Comparison of ENCODE assay signal across 1 cellular context in genomic region chr11:99571094-99571493, GRCh38.
TF ChIP-seq lines count a peak whose summit lies in the region.

No MANE protein-coding gene starts in this region.

TF ChIP-seq in SK-N-SH, 30 proteins besides CTCF, POLR2A, EP300 and RAD21 (continued from another document):
- TF ChIP-seq, protein P1, sequence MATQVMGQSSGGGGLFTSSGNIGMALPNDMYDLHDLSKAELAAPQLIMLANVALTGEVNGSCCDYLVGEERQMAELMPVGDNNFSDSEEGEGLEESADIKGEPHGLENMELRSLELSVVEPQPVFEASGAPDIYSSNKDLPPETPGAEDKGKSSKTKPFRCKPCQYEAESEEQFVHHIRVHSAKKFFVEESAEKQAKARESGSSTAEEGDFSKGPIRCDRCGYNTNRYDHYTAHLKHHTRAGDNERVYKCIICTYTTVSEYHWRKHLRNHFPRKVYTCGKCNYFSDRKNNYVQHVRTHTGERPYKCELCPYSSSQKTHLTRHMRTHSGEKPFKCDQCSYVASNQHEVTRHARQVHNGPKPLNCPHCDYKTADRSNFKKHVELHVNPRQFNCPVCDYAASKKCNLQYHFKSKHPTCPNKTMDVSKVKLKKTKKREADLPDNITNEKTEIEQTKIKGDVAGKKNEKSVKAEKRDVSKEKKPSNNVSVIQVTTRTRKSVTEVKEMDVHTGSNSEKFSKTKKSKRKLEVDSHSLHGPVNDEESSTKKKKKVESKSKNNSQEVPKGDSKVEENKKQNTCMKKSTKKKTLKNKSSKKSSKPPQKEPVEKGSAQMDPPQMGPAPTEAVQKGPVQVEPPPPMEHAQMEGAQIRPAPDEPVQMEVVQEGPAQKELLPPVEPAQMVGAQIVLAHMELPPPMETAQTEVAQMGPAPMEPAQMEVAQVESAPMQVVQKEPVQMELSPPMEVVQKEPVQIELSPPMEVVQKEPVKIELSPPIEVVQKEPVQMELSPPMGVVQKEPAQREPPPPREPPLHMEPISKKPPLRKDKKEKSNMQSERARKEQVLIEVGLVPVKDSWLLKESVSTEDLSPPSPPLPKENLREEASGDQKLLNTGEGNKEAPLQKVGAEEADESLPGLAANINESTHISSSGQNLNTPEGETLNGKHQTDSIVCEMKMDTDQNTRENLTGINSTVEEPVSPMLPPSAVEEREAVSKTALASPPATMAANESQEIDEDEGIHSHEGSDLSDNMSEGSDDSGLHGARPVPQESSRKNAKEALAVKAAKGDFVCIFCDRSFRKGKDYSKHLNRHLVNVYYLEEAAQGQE (IDR thresholded peaks at IDR 0.05; ENCODE audit: low read depth, low read length): no peak
- TF ChIP-seq SIN3A (IDR thresholded peaks at IDR 0.05; ENCODE audit: borderline replicate concordance, low read depth, low read length) (no peak), TCF12 (IDR thresholded peaks at IDR 0.05) (no peak)
